In the genomic region with DNA sequence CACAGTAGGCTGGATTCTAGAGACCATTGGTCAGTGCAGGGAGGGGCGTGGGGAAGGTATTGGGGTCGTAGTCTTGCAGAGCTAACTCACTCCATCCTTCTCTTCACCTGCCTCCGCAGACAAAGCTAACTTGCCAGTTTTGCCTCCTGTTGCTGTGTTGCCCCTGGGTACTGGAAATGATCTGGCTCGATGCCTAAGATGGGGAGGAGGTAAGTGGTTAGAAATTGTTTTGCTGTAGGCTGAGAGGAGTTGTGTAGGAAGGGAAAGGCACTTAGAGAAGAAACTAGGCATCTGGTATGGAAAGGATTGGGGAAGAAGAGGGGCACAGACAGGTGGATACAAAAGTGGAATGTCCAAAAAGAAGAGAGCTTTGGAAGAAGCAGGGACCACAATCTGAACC, we compare ENCODE assay signal across 30 cellular contexts. TPM values are rescaled to one million over a fixed set of nuclear protein-coding genes. Genes with fewer than 3 reads are reported as not detected.
DNase-seq lines count a peak whose midpoint lies in the region; ATAC-seq and TF ChIP-seq lines count a peak whose summit lies in the region.
"Had no signal": no experiment of that assay in that cellular context is flagged by ENCODE, and none has a peak within 500 bp of the region (broad histone marks: within the 10 kb centered on the region; RNA-seq: fewer than 3 reads in every experiment).

No MANE protein-coding gene starts in this region.

- H3K4me3 Mint-ChIP-seq in activated T-cell treated with anti-CD3 and anti-CD28 coated beads, Interleukin-2, amount 50 U/mL, for 72 hours: no peak overlapping the region
- H3K4me3 Mint-ChIP-seq in activated naive CD8-positive, alpha-beta T cell treated with anti-CD3 and anti-CD28 coated beads for 36 hours: no peak overlapping the region
- H3K4me3 Mint-ChIP-seq in progenitor cell of endocrine pancreas (ENCODE audit: low read depth): no peak overlapping the region
- H3K4me3 Mint-ChIP-seq: HFFc6 had no signal

- POLR2A ChIA-PET in HEK293 (lab: Yijun Ruan, JAX): no interaction called here

- H3K27ac ChIP-seq in HEK293 (ENCODE audit: extremely low read depth, low read depth, low read length) (no peak overlapping the region), esophagus squamous epithelium (peak overlapping the region in 1 of 4 donors; percentile 7)
- H3K27ac ChIP-seq: coronary artery, foreskin keratinocyte, GM23248, HL-60, KMS-11, lower lobe of right lung, SJSA1 had no signal

- TF ChIP-seq POLR2A in esophagus squamous epithelium (IDR thresholded peaks at IDR 0.05): no peak

- H3K9me3 ChIP-seq in HEK293 (ENCODE audit: control insufficient read depth, insufficient read depth, low read depth, low read length) (no peaks in the 10 kb centered on the region), esophagus squamous epithelium (no peaks in the 10 kb centered on the region)
- H3K9me3 ChIP-seq: lower lobe of right lung, SJSA1, spleen had no signal

- CTCF ChIA-PET in HEK293 (lab: Yijun Ruan, JAX): interaction anchor here (0.9 to 2.6 kb wide), 6 partner anchors 9 to 203 kb away, joined by 3 to 21 read pairs (median 4); no protein-coding TSS in a partner anchor

- H3K36me3 ChIP-seq in HEK293 (ENCODE audit: control insufficient read depth in 2 of 2, insufficient read depth in 1 of 2, low read length in 2 of 2) (no peaks in the 10 kb centered on the region), esophagus squamous epithelium (peaks cover 17 to 97% (median 58%) of the 10 kb centered on the region in 3 donors)
- H3K36me3 ChIP-seq: SJSA1 had no signal

- H3K4me3 ChIP-seq in HEK293 (ENCODE audit: low read depth, low read length): no peak overlapping the region
- no peak overlapping the region for H3K4me3 ChIP-seq in esophagus squamous epithelium
- H3K4me3 ChIP-seq: coronary artery, GM23248, lower lobe of right lung, SJSA1, spleen had no signal

- ATAC-seq in activated T-cell treated with anti-CD3 and anti-CD28 coated beads, Interleukin-2, amount 50 U/mL, for 72 hours (replicated peaks in 1 of 2): no peak
- ATAC-seq: activated CD4-positive, CD25-positive, alpha-beta regulatory T cell treated with anti-CD3 and anti-CD28 coated beads, Interleukin-2, amount 50 U/mL, for 24 hours; foreskin keratinocyte; lower lobe of right lung; right cardiac atrium had no signal

- DNase-seq in activated T-cell treated with anti-CD3 and anti-CD28 coated beads, Interleukin-2, amount 50 U/mL, for 72 hours: no peak
- DNase-seq in activated T-cell treated with anti-CD3 and anti-CD28 coated beads, Interleukin-2, amount 50 U/mL, for 1 hour: no peak
- no peak for DNase-seq in activated naive CD8-positive, alpha-beta T cell treated with anti-CD3 and anti-CD28 coated beads for 36 hours
- DNase-seq in progenitor cell of endocrine pancreas (ENCODE audit: low spot score, unreplicated experiment) (no peak), esophagus squamous epithelium (lab: John Stamatoyannopoulos, UW) (no peak), foreskin melanocyte (no peak), superior temporal gyrus (ENCODE audit: extremely low spot score) (no peak)
- DNase-seq: C1 segment of cervical spinal cord; effector memory CD4-positive, alpha-beta T cell; foreskin keratinocyte; GM23248; HFFc6; kidney glomerular epithelial cell; lower lobe of right lung; MM.1S; NCI-H1417 treated with DMSO at 0.1 percent for 48 hours; NCI-H2081; NCI-H345; NCI-H774; right cardiac atrium; RPMI8226; spleen; trophoblast cell had no signal

- 71 to 81% methylated on average over 3 to 4 of the region's 4 CpGs for WGBS in esophagus squamous epithelium, 2 donors

- TF ChIP-seq CTCF in HEK293 (tag by site-specific recombination; IDR thresholded peaks at IDR 0.05) (no peak), progenitor cell of endocrine pancreas (IDR thresholded peaks at IDR 0.05; ENCODE audit: unreplicated experiment) (no peak), esophagus squamous epithelium (IDR thresholded peaks at IDR 0.05) (no peak)

- H3K27me3 Mint-ChIP-seq in activated T-cell treated with anti-CD3 and anti-CD28 coated beads, Interleukin-2, amount 50 U/mL, for 72 hours (ENCODE audit: low read depth): no peaks in the 10 kb centered on the region
- H3K27me3 Mint-ChIP-seq in activated naive CD8-positive, alpha-beta T cell treated with anti-CD3 and anti-CD28 coated beads for 36 hours: no peaks in the 10 kb centered on the region
- peaks cover 32% of the 10 kb centered on the region for H3K27me3 Mint-ChIP-seq in progenitor cell of endocrine pancreas

- intact Hi-C loops in esophagus squamous epithelium (cut with DNase I): loop anchor here (5.0 kb wide), 1 partner anchor 200 kb away; the partner anchor contains the start of gene GDF11

- H3K4me1 Mint-ChIP-seq in activated T-cell treated with anti-CD3 and anti-CD28 coated beads, Interleukin-2, amount 50 U/mL, for 72 hours (ENCODE audit: low read depth): peaks cover 74% of the 10 kb centered on the region
- H3K4me1 Mint-ChIP-seq in activated naive CD8-positive, alpha-beta T cell treated with anti-CD3 and anti-CD28 coated beads for 36 hours: peaks cover 63% of the 10 kb centered on the region
- H3K4me1 Mint-ChIP-seq in progenitor cell of endocrine pancreas (ENCODE audit: low read depth): peaks cover 4% of the 10 kb centered on the region

- no peaks in the 10 kb centered on the region for H3K9me3 Mint-ChIP-seq in activated T-cell treated with anti-CD3 and anti-CD28 coated beads, Interleukin-2, amount 50 U/mL, for 72 hours
- H3K9me3 Mint-ChIP-seq in activated naive CD8-positive, alpha-beta T cell treated with anti-CD3 and anti-CD28 coated beads for 36 hours: no peaks in the 10 kb centered on the region
- no peaks in the 10 kb centered on the region for H3K9me3 Mint-ChIP-seq in progenitor cell of endocrine pancreas (ENCODE audit: low read depth)
- H3K9me3 Mint-ChIP-seq: HFFc6 had no signal

- H3K4me1 ChIP-seq in HEK293 (ENCODE audit: control insufficient read depth, insufficient read depth, low read length) (no peaks in the 10 kb centered on the region), esophagus squamous epithelium (peaks cover 7 to 45% (median 19%) of the 10 kb centered on the region in 3 donors)

- H3K27me3 ChIP-seq in esophagus squamous epithelium: no peaks in the 10 kb centered on the region
- H3K27me3 ChIP-seq: foreskin keratinocyte, SJSA1, spleen had no signal

- H3K27ac Mint-ChIP-seq in activated T-cell treated with anti-CD3 and anti-CD28 coated beads, Interleukin-2, amount 50 U/mL, for 72 hours: peak overlapping the region; percentile 77
- H3K27ac Mint-ChIP-seq in activated naive CD8-positive, alpha-beta T cell treated with anti-CD3 and anti-CD28 coated beads for 36 hours: peak overlapping the region; percentile 43
- H3K27ac Mint-ChIP-seq in progenitor cell of endocrine pancreas: peak overlapping the region; percentile 5
- H3K27ac Mint-ChIP-seq: HFFc6 had no signal

- peaks cover 20 to 54% of the 10 kb centered on the region in 2 donors for H3K36me3 Mint-ChIP-seq in activated T-cell treated with anti-CD3 and anti-CD28 coated beads, Interleukin-2, amount 50 U/mL, for 72 hours (ENCODE audit: insufficient read depth in 2 of 2)
- peaks cover 67% of the 10 kb centered on the region for H3K36me3 Mint-ChIP-seq in activated naive CD8-positive, alpha-beta T cell treated with anti-CD3 and anti-CD28 coated beads for 36 hours
- no peaks in the 10 kb centered on the region for H3K36me3 Mint-ChIP-seq in progenitor cell of endocrine pancreas (ENCODE audit: insufficient read depth)

TF ChIP-seq in HEK293, 187 proteins besides CTCF, POLR2A, EP300 and RAD21:
- TF ChIP-seq ZNF473 (tag by site-specific recombination; IDR thresholded peaks at IDR 0.05) (no peak), ZFHX2 (tag by site-specific recombination; conservative IDR thresholded peaks at IDR 0.05) (peak; percentile 78), ZNF549 (tag by site-specific recombination; IDR thresholded peaks at IDR 0.05) (no peak), YY1 (tag by site-specific recombination; IDR thresholded peaks at IDR 0.05) (no peak), EGR2 (tag by site-specific recombination; IDR thresholded peaks at IDR 0.05; ENCODE audit: low read depth) (peak; percentile 86), ZNF391 (tag by site-specific recombination; IDR thresholded peaks at IDR 0.05; ENCODE audit: borderline replicate concordance, low read depth) (no peak)
TF ChIP-seq in HEK293: peak in this region for 2.

RNA-seq across cellular contexts. Expression of gene DGKA, which starts 11.1 kb away (rescaled TPM):
- total RNA-seq in activated T-cell treated with anti-CD3 and anti-CD28 coated beads, Interleukin-2, amount 50 U/mL, for 72 hours: 100 to 1,000 TPM; 343 to 396 TPM
- total RNA-seq in activated naive CD8-positive, alpha-beta T cell treated with anti-CD3 and anti-CD28 coated beads for 36 hours: 100 to 1,000 TPM; 236 TPM
- 10.2 and 16.8 TPM in 2 replicates for total RNA-seq in progenitor cell of endocrine pancreas
- total RNA-seq in esophagus squamous epithelium: 100 to 1,000 TPM in 3 of 4 donors, 10 to 100 TPM in 1; 95.7 to 209 (median 159) TPM

RNA-seq across cellular contexts. Expression of gene PYM1, which starts 14.4 kb away (rescaled TPM):
- total RNA-seq in activated T-cell treated with anti-CD3 and anti-CD28 coated beads, Interleukin-2, amount 50 U/mL, for 72 hours: 10 to 100 TPM; 35.1 to 36.6 TPM
- total RNA-seq in activated naive CD8-positive, alpha-beta T cell treated with anti-CD3 and anti-CD28 coated beads for 36 hours: 10 to 100 TPM; 33.3 to 34.9 TPM
- total RNA-seq in progenitor cell of endocrine pancreas (38.0 and 42.8 TPM in 2 replicates), esophagus squamous epithelium (100 to 1,000 TPM in 1 of 4 donors, 10 to 100 TPM in 3; 60.7 to 107 (median 85.0) TPM)

RNA-seq across cellular contexts. Expression of gene PMEL, which starts 23.8 kb away (rescaled TPM):
- total RNA-seq in activated T-cell treated with anti-CD3 and anti-CD28 coated beads, Interleukin-2, amount 50 U/mL, for 72 hours: 1 to 10 TPM in 1 of 2 donors, under 1 TPM in 1; 1.00 to 1.9 TPM
- total RNA-seq in activated naive CD8-positive, alpha-beta T cell treated with anti-CD3 and anti-CD28 coated beads for 36 hours: under 1 TPM; 0.25 to 0.28 TPM
- total RNA-seq in progenitor cell of endocrine pancreas (3.7 and 6.3 TPM in 2 replicates), esophagus squamous epithelium (1 to 10 TPM in 1 of 4 donors, under 1 TPM in 3; 0.48 to 3.4 (median 0.67) TPM)
- total RNA-seq: mononuclear cell had no signal

RNA-seq across cellular contexts. Expression of gene CDK2, which starts 24.6 kb away (rescaled TPM):
- total RNA-seq in activated T-cell treated with anti-CD3 and anti-CD28 coated beads, Interleukin-2, amount 50 U/mL, for 72 hours: 100 to 1,000 TPM in 1 of 2 donors, 10 to 100 TPM in 1; 89.2 to 103 TPM
- total RNA-seq in activated naive CD8-positive, alpha-beta T cell treated with anti-CD3 and anti-CD28 coated beads for 36 hours: 100 to 1,000 TPM; 111 to 120 TPM
- total RNA-seq in progenitor cell of endocrine pancreas: 62.1 and 66.9 TPM in 2 replicates
- 10 to 100 TPM; 11.1 to 22.6 (median 17.0) TPM for total RNA-seq in esophagus squamous epithelium

RNA-seq across cellular contexts. Expression of gene RAB5B, which starts 31.8 kb away (rescaled TPM):
- total RNA-seq in activated T-cell treated with anti-CD3 and anti-CD28 coated beads, Interleukin-2, amount 50 U/mL, for 72 hours: 10 to 100 TPM; 49.4 to 56.6 TPM
- 10 to 100 TPM; 24.5 to 25.3 TPM for total RNA-seq in activated naive CD8-positive, alpha-beta T cell treated with anti-CD3 and anti-CD28 coated beads for 36 hours
- total RNA-seq in progenitor cell of endocrine pancreas: 111 and 116 TPM in 2 replicates
- 10 to 100 TPM; 78.2 to 94.2 (median 86.4) TPM for total RNA-seq in esophagus squamous epithelium

Comparison
In these comparisons a context has a peak if more than half of its experiments do, and no peak if none do; other contexts are left out.
1. H3K27ac Mint-ChIP-seq: peak in every context shown above with its lines; median percentile 77 in activated T-cell treated with anti-CD3 and anti-CD28 coated beads, Interleukin-2, amount 50 U/mL, for 72 hours; 43 in activated naive CD8-positive, alpha-beta T cell treated with anti-CD3 and anti-CD28 coated beads for 36 hours; 5 in progenitor cell of endocrine pancreas.